ENCODE assay signal across 1 cellular context in genomic region chr14:102225936-102226335, GRCh38.
TF ChIP-seq lines count a peak whose summit lies in the region.

No MANE protein-coding gene starts in this region.

TF ChIP-seq in WTC11, 78 proteins besides CTCF, POLR2A, EP300 and RAD21 (continued from another document):
- TF ChIP-seq STAT6 (CRISPR knock-in tag; conservative IDR thresholded peaks at IDR 0.05; ENCODE audit: low read depth) (no peak), AR (CRISPR knock-in tag; IDR thresholded peaks at IDR 0.05) (no peak), NFE2L1 (CRISPR knock-in tag; IDR thresholded peaks at IDR 0.05) (no peak), MYBL2 (CRISPR knock-in tag; IDR thresholded peaks at IDR 0.05) (no peak), NR1H2 (CRISPR knock-in tag; IDR thresholded peaks at IDR 0.05) (no peak), FOXJ3 (CRISPR knock-in tag; IDR thresholded peaks at IDR 0.05; ENCODE audit: borderline replicate concordance) (no peak)
TF ChIP-seq in WTC11: peak in this region for 0.
